ENCODE assay signal across 11 cellular contexts in genomic region chr1:183734600-183735036, GRCh38.
DNase-seq lines count a peak whose midpoint lies in the region; ATAC-seq, FAIRE-seq and TF ChIP-seq lines count a peak whose summit lies in the region.
"Had no signal": no experiment of that assay in that cellular context is flagged by ENCODE, and none has a peak within 500 bp of the region (broad histone marks: within the 10 kb centered on the region; RNA-seq: fewer than 3 reads in every experiment).

No MANE protein-coding gene starts in this region.

- H3K4me3 ChIP-seq in adipocyte (ENCODE audit: low read length) (peak overlapping the region; percentile 72), pancreas (no peak overlapping the region)
- H3K4me3 ChIP-seq: BLaER1 treated with 17β-estradiol and CSF1 and Interleukin-3, amounts not matched to agents 10 nM and 100 nM had no signal

- H3K9ac ChIP-seq in adipocyte (ENCODE audit: low read length): peak overlapping the region; percentile 76
- H3K9ac ChIP-seq: BLaER1 treated with 17β-estradiol and CSF1 and Interleukin-3, amounts not matched to agents 10 nM and 100 nM had no signal

- H3K27ac ChIP-seq in pancreas: peak overlapping the region in 1 of 4 donors; percentile 30
- H3K27ac ChIP-seq: BLaER1 treated with 17β-estradiol and CSF1 and Interleukin-3, amounts not matched to agents 10 nM and 100 nM had no signal

- intact Hi-C loops in left ventricle myocardium superior (cut with micrococcal nuclease) (no loop called here), pancreas (cut with DNase I) (no loop called here)

- no peak for TF ChIP-seq CTCF in pancreas (IDR thresholded peaks at IDR 0.05)

- ATAC-seq in left ventricle myocardium superior (peak; percentile 85), pancreas (peak in 3 of 4 donors; percentile 70 to 79 (median 78)), GM19452 (IDR thresholded peaks at IDR 0.05; ENCODE audit: unreplicated experiment) (no peak)

- peak; percentile 42 for DNase-seq in AG20443 (ENCODE audit: low spot score)
- peak; percentile 79 for DNase-seq in adipocyte (ENCODE audit: low read depth)
- peak; percentile 45 for DNase-seq in left ventricle myocardium superior
- DNase-seq in pancreas: peak in 2 of 6 donors; percentile 3 to 20
- no peak for DNase-seq in NCI-H226
- no peak for DNase-seq in HTR-8/SVneo (ENCODE audit: insufficient read length, low spot score)
- DNase-seq in NCI-H2081 (lab: John Stamatoyannopoulos, UW): no peak
- DNase-seq: activated CD4-positive, alpha-beta T cell treated with anti-CD3 and anti-CD28 coated beads, Interleukin-2, amount 50 U/mL, for 1 hour had no signal

- no peak for FAIRE-seq in pancreas (lab: Jason Lieb, UNC)
- no peak for FAIRE-seq in HTR-8/SVneo (lab: Jason Lieb, UNC)
- FAIRE-seq: GM18507 had no signal

- 22 to 27% methylated on average over 5 of the region's 5 CpGs for WGBS in pancreas, 2 donors

- H3K9me3 ChIP-seq in adipocyte (ENCODE audit: control insufficient read depth, low read length) (no peaks in the 10 kb centered on the region), pancreas (no peaks in the 10 kb centered on the region)

- H3K4me1 ChIP-seq in adipocyte (ENCODE audit: control insufficient read depth, insufficient read depth, low read length) (peaks cover 54% of the 10 kb centered on the region), pancreas (peaks cover 0 to 2% (median 0%) of the 10 kb centered on the region in 3 donors)

- H3K27me3 ChIP-seq in adipocyte (replicated peaks; ENCODE audit: control insufficient read depth, insufficient read depth, low read length): no peaks in the 10 kb centered on the region
- no peaks in the 10 kb centered on the region for H3K27me3 ChIP-seq in pancreas
- H3K27me3 ChIP-seq: BLaER1 treated with 17β-estradiol and CSF1 and Interleukin-3, amounts not matched to agents 10 nM and 100 nM had no signal

- H3K36me3 ChIP-seq in adipocyte (ENCODE audit: control insufficient read depth, insufficient read depth, low read length, severe bottlenecking) (no peaks in the 10 kb centered on the region), pancreas (no peaks in the 10 kb centered on the region)
- H3K36me3 ChIP-seq: BLaER1 treated with 17β-estradiol and CSF1 and Interleukin-3, amounts not matched to agents 10 nM and 100 nM had no signal

Comparison
In these comparisons a context has a peak if more than half of its experiments do, and no peak if none do; other contexts are left out.
1. DNase-seq: peak in AG20443 (single experiment), adipocyte (single experiment) and left ventricle myocardium superior (single experiment); none in NCI-H226 (single experiment), HTR-8/SVneo (single experiment) and NCI-H2081 (0 of 2).